Comparison of ENCODE assay signal across 8 cellular contexts in the genomic region with DNA sequence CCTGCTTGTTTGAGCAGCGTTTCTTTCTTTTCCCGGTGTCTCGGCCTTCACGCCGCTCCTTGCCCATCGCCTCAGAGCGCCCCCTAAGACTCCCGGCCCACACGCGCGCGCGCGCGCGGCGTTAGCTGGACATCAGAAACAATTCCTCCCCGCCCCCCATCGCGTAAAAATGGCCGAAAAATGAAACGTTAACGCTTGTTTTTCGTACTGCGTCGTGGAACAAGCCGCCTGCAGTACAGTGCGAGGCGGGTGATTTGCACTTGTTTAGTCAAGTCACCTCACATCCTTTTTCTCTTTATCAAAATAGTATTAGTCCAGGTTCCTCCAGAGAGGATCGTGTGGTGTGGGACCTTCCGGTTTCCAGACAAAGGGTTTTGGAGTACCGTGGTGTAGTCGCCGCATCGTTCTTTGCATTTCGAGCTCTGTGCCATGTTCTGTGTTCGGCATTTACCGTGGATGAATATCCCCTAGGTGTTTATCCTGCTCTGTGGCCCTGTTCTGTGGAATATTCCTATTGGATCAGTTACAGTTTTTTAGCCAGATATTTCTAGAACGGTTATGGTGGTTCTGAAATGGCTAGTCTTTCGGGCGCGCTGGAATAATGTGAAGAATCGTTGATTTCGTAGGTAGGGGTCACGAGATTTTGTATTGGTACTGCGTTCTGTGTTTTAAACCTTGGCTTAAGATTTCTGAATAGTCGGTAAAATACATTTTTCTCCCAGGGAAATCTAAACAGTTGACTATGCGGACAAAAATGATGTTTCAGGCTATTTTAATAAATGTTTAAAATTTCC. TPM values are rescaled to one million over a fixed set of nuclear protein-coding genes. Genes with fewer than 3 reads are reported as not detected.
DNase-seq lines count a peak whose midpoint lies in the region; ATAC-seq and TF ChIP-seq lines count a peak whose summit lies in the region.

No MANE protein-coding gene starts in this region.

- DNase-seq in DMS53 (lab: John Stamatoyannopoulos, UW) (peak; percentile 87), RWPE1 (ENCODE audit: low spot score) (peak; percentile 51), globus pallidus (ENCODE audit: low spot score) (peak; percentile 84), occipital lobe (lab: John Stamatoyannopoulos, UW) (peak; percentile 61), transverse colon (peak; percentile 78)
- DNase-seq in activated naive CD4-positive, alpha-beta T cell treated with anti-CD3 and anti-CD28 coated beads, Interleukin-2, amount 50 U/mL, for 72 hours (ENCODE audit: low spot score in 2 of 2) = peak in 1 of 2 donors; percentile 51

- in situ Hi-C loops in transverse colon (cut with MboI; ENCODE audit: low pct_ligation_motif_present in 1 of 4, low pct_unique_long_range_greater_than_20kb in 1 of 4, low sequenced_read_pairs in 3 of 4) = no loop called here

- peak overlapping the region; percentile 96 for H3K9ac ChIP-seq in HUES6 (ENCODE audit: low read length)

- peaks cover 21 to 27% of the 10 kb centered on the region in 2 donors for H3K36me3 Mint-ChIP-seq in activated naive CD4-positive, alpha-beta T cell treated with anti-CD3 and anti-CD28 coated beads, Interleukin-2, amount 50 U/mL, for 72 hours

- H3K9me3 Mint-ChIP-seq in activated naive CD4-positive, alpha-beta T cell treated with anti-CD3 and anti-CD28 coated beads, Interleukin-2, amount 50 U/mL, for 72 hours = no peaks in the 10 kb centered on the region

- POLR2A ChIA-PET in RWPE1 (lab: Yijun Ruan, JAX; ENCODE audit: low non-redundant PET) = interaction anchor here (0.5 to 0.7 kb wide), 5 partner anchors 10 to 522 kb away, joined by 3 to 5 read pairs (median 4); a partner anchor contains a TSS

- H3K36me3 ChIP-seq in HUES6 (ENCODE audit: control insufficient read depth, insufficient read depth, low read length) (peaks cover 11% of the 10 kb centered on the region; the same call in 1 of the 2 replicates), transverse colon (no peaks in the 10 kb centered on the region)

- H3K4me3 ChIP-seq in HUES6 (ENCODE audit: low read depth, low read length) (peak overlapping the region; percentile 84), transverse colon (peak overlapping the region; percentile 75 to 91 (median 84))

- CTCF ChIA-PET in RWPE1 (lab: Yijun Ruan, JAX) = interaction anchor here (0.5 to 0.7 kb wide), 4 partner anchors 97 to 1534 kb away, joined by 3 to 4 read pairs (median 4); a partner anchor contains a TSS

- peak; percentile 16 for ATAC-seq in GM21367 (IDR thresholded peaks at IDR 0.05; ENCODE audit: unreplicated experiment)
- peak; percentile 8 to 11 for ATAC-seq in activated naive CD4-positive, alpha-beta T cell treated with anti-CD3 and anti-CD28 coated beads, Interleukin-2, amount 50 U/mL, for 72 hours

- no peaks in the 10 kb centered on the region for H3K27me3 ChIP-seq in HUES6 (ENCODE audit: control insufficient read depth, insufficient read depth, low read length)
- H3K27me3 ChIP-seq in transverse colon = no peaks in the 10 kb centered on the region

- intact Hi-C loops in transverse colon (cut with DNase I; ENCODE audit: low total_unique reads) = loop anchor here (5.0 to 10.0 kb wide), 2 partner anchors 43 to 720 kb away; a partner anchor contains a TSS

- peak overlapping the region; percentile 98 to 99 for H3K27ac Mint-ChIP-seq in activated naive CD4-positive, alpha-beta T cell treated with anti-CD3 and anti-CD28 coated beads, Interleukin-2, amount 50 U/mL, for 72 hours

- 1 to 2% methylated on average over 16 to 48 of the region's 48 CpGs for WGBS in transverse colon (ENCODE audit: low coverage in 1 of 2), 2 donors

- peaks cover 37% of the 10 kb centered on the region for H3K4me1 ChIP-seq in HUES6 (ENCODE audit: control insufficient read depth, insufficient read depth, low read length)
- H3K4me1 ChIP-seq in transverse colon = peaks cover 36 to 52% (median 48%) of the 10 kb centered on the region in 4 donors

- TF ChIP-seq CTCF in RWPE1 (conservative IDR thresholded peaks at IDR 0.05; ENCODE audit: low read depth) = no peak
- TF ChIP-seq CTCF in transverse colon (IDR thresholded peaks at IDR 0.05) = peak in 1 of 5 experiments; percentile 22

- H3K9me3 ChIP-seq in HUES6 (ENCODE audit: control insufficient read depth, insufficient read depth, low read depth, low read length) (no peaks in the 10 kb centered on the region), transverse colon (no peaks in the 10 kb centered on the region)

- H3K27ac ChIP-seq in HUES6 (ENCODE audit: low read depth, low read length) (peak overlapping the region; percentile 100), RWPE1 (peak overlapping the region; percentile 98), transverse colon (peak overlapping the region; percentile 96 to 100 (median 99))

- TF ChIP-seq POLR2A in transverse colon (IDR thresholded peaks at IDR 0.05) = no peak

- no peak for TF ChIP-seq EP300 in transverse colon (IDR thresholded peaks at IDR 0.05; ENCODE audit: low read depth)

RNA-seq across cellular contexts. Expression of a gene that starts 1.0 kb away (rescaled TPM):
- 100 to 1,000 TPM; 160 to 182 TPM for total RNA-seq in activated naive CD4-positive, alpha-beta T cell treated with anti-CD3 and anti-CD28 coated beads, Interleukin-2, amount 50 U/mL, for 72 hours
- 769 TPM for total RNA-seq in occipital lobe
- total RNA-seq in transverse colon = 100 to 1,000 TPM in 3 of 4 donors, 10 to 100 TPM in 1; 97.3 to 190 (median 134) TPM

RNA-seq across cellular contexts. Expression of a gene that starts 47.1 kb away (rescaled TPM):
- 100 to 1,000 TPM in 1 of 2 donors, 10 to 100 TPM in 1; 85.7 to 111 TPM for total RNA-seq in activated naive CD4-positive, alpha-beta T cell treated with anti-CD3 and anti-CD28 coated beads, Interleukin-2, amount 50 U/mL, for 72 hours
- total RNA-seq in occipital lobe (111 TPM), transverse colon (10 to 100 TPM; 13.8 to 67.3 (median 36.5) TPM)
